Comparison of ENCODE assay signal across 8 cellular contexts in the genomic region with DNA sequence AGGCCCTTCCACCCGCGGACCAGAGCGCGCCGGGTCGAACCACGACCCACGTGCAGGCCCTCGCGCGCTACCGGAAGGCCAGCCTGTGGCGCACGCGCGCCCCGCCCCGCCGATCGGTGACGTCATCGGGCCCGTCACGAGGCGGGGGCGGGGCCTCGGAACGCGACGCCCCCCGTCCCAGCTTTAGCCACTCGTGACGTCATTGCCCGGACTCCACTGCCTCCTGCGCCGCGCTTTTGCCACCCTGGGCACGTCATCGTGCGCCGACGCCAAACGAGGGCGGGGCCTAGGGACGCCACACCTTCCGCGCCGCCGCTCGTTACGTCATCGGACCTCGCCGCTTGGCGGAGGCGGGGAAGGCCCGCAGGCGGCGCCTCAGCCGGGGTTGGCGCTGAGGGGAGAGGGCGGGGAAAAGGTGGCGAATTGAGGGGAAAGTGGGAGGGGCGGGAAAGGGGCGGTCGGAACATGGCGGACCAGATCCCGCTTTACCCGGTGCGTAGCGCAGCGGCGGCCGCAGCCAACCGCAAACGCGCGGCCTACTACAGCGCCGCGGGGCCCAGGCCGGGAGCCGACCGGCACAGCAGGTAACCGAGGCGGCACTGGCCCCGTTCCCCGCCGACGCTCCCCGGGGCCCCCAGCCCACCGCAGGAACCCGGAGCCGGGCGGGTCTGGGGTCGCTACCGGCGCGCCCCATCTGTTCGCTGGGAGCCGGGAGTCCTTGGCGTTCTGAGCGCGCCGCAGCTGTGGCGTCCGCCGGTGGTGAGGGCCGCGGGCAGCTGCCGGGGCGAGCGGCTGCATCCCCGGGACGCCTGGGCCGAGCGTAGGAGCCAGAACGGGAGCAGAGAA. TPM values are rescaled to one million over a fixed set of nuclear protein-coding genes. Genes with fewer than 3 reads are reported as not detected.
DNase-seq lines count a peak whose midpoint lies in the region; ATAC-seq, FAIRE-seq and TF ChIP-seq lines count a peak whose summit lies in the region.

A gene with protein sequence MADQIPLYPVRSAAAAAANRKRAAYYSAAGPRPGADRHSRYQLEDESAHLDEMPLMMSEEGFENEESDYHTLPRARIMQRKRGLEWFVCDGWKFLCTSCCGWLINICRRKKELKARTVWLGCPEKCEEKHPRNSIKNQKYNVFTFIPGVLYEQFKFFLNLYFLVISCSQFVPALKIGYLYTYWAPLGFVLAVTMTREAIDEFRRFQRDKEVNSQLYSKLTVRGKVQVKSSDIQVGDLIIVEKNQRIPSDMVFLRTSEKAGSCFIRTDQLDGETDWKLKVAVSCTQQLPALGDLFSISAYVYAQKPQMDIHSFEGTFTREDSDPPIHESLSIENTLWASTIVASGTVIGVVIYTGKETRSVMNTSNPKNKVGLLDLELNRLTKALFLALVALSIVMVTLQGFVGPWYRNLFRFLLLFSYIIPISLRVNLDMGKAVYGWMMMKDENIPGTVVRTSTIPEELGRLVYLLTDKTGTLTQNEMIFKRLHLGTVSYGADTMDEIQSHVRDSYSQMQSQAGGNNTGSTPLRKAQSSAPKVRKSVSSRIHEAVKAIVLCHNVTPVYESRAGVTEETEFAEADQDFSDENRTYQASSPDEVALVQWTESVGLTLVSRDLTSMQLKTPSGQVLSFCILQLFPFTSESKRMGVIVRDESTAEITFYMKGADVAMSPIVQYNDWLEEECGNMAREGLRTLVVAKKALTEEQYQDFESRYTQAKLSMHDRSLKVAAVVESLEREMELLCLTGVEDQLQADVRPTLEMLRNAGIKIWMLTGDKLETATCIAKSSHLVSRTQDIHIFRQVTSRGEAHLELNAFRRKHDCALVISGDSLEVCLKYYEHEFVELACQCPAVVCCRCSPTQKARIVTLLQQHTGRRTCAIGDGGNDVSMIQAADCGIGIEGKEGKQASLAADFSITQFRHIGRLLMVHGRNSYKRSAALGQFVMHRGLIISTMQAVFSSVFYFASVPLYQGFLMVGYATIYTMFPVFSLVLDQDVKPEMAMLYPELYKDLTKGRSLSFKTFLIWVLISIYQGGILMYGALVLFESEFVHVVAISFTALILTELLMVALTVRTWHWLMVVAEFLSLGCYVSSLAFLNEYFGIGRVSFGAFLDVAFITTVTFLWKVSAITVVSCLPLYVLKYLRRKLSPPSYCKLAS (plus strand): TSS at position 449 of the 846 bp plus-strand sequence. CDS start 17 bp downstream, at position 466.

- peak within 1 kb of the TSS; percentile 94 to 99 (median 98) for H3K4me3 ChIP-seq in BLaER1 treated with 17β-estradiol and CSF1 and Interleukin-3, amounts not matched to agents 10 nM and 100 nM
- peak within 1 kb of the TSS; percentile 79 to 88 (median 82) for H3K4me3 ChIP-seq in HepG2 (replicated peaks in 1 of 3; ENCODE audit: insufficient read depth in 1 of 3, low read depth in 2 of 3, low read length in 3 of 3)

- peaks cover 34 to 65% (median 59%) of the 10 kb centered on the region in 11 experiments for H3K9me3 ChIP-seq in BLaER1 treated with 17β-estradiol and CSF1 and Interleukin-3, amounts not matched to agents 10 nM and 100 nM (replicated peaks in 1 of 11)
- H3K9me3 ChIP-seq in HepG2 (ENCODE audit: low read length), result no peaks in the 10 kb centered on the region

- peak; percentile 61 for TF ChIP-seq CTCF in HepG2 (CRISPR knock-in tag; IDR thresholded peaks at IDR 0.05)

- CTCF ChIA-PET in HepG2 (lab: Yijun Ruan, JAX; ENCODE audit: low intra/inter-chr PET ratio, low total read pairs), result no interaction called here

- peaks cover 11 to 22% (median 16%) of the 10 kb centered on the region in 10 experiments; a peak in 19 of 20 replicates for H3K4me1 ChIP-seq in BLaER1 treated with 17β-estradiol and CSF1 and Interleukin-3, amounts not matched to agents 10 nM and 100 nM
- peaks cover 30% of the 10 kb centered on the region for H3K4me1 ChIP-seq in HepG2 (ENCODE audit: insufficient read depth, low read length)

- H3K36me3 ChIP-seq in BLaER1 treated with 17β-estradiol and CSF1 and Interleukin-3, amounts not matched to agents 10 nM and 100 nM, result peaks cover 0 to 18% (median 17%) of the 10 kb centered on the region in 11 experiments; a peak in 19 of 22 replicates
- no peaks in the 10 kb centered on the region for H3K36me3 ChIP-seq in HepG2 (replicated peaks in 1 of 2; ENCODE audit: control insufficient read depth in 1 of 2, insufficient read depth in 2 of 2, low read length in 2 of 2)

- TF ChIP-seq EP300 in HepG2 (IDR thresholded peaks at IDR 0.05; ENCODE audit: low read depth in 2 of 2, low read length in 2 of 2), result peak in 1 of 2 experiments; percentile 26; a peak in 1 of 4 replicates
- no peak for TF ChIP-seq EP300 in HepG2 (CRISPR knock-in tag; IDR thresholded peaks at IDR 0.05; ENCODE audit: borderline replicate concordance)

- peak; percentile 33; the same call in 1 of the 2 replicates for TF ChIP-seq RAD21 in HepG2 (CRISPR knock-in tag; IDR thresholded peaks at IDR 0.05)

- TF ChIP-seq POLR2A in HepG2 (IDR thresholded peaks at IDR 0.05; ENCODE audit: insufficient read depth in 1 of 2, low read depth in 2 of 2, low read length in 2 of 2), result peak; percentile 75 to 77

- POLR2A ChIA-PET in HepG2 (lab: Yijun Ruan, JAX), result no interaction called here

- intact Hi-C loops in dendritic cell treated with granulocyte-macrophage colony-stimulating factor and Interleukin-4, amounts not matched to agents 40 ng/mL and 50 ng/mL, for 4 days (cut with micrococcal nuclease), result loop anchor here (10.0 kb wide), 1 partner anchor 146 kb away; no protein-coding TSS in a partner anchor
- intact Hi-C loops in HepG2 (cut with micrococcal nuclease; ENCODE audit: unreplicated experiment), result no loop called here

- peak; percentile 66 for FAIRE-seq in HepG2 (lab: Jason Lieb, UNC)

- H3K9me3 Mint-ChIP-seq in dendritic cell treated with granulocyte-macrophage colony-stimulating factor and Interleukin-4, amounts not matched to agents 40 ng/mL and 50 ng/mL, for 4 days, result peaks cover 34% of the 10 kb centered on the region

- WGBS in HepG2 (ENCODE audit: low lambda C conversion rate), result 0% methylated on average over 2 of the region's 118 CpGs

- ATAC-seq in HG03460 (IDR thresholded peaks at IDR 0.05; ENCODE audit: unreplicated experiment) (peak; percentile 83), HepG2 (peak; percentile 95)

- in situ Hi-C loops in HepG2 (cut with HindIII; ENCODE audit: extremely low pct_ligation_motif_present, low pct_unique_long_range_greater_than_20kb), result no loop called here

- peak within 1 kb of the TSS; percentile 82 for H3K27ac Mint-ChIP-seq in dendritic cell treated with granulocyte-macrophage colony-stimulating factor and Interleukin-4, amounts not matched to agents 40 ng/mL and 50 ng/mL, for 4 days

- peaks cover 0 to 5% (median 0%) of the 10 kb centered on the region in 11 experiments; a peak in 5 of 22 replicates for H4K20me1 ChIP-seq in BLaER1 treated with 17β-estradiol and CSF1 and Interleukin-3, amounts not matched to agents 10 nM and 100 nM
- no peaks in the 10 kb centered on the region for H4K20me1 ChIP-seq in HepG2 (ENCODE audit: insufficient read depth, low read length)

- no TSS peak for BruUV-seq in HepG2 (replicated peaks; lab: Mats Ljungman, UMichigan)

- peaks cover 26% of the 10 kb centered on the region for H3K79me2 ChIP-seq in HepG2 (ENCODE audit: insufficient read depth, low read length)

- no peaks in the 10 kb centered on the region for H3K27me3 ChIP-seq in BLaER1 treated with 17β-estradiol and CSF1 and Interleukin-3, amounts not matched to agents 10 nM and 100 nM
- H3K27me3 ChIP-seq in HepG2 (ENCODE audit: control insufficient read depth in 1 of 2, insufficient read depth in 2 of 2, low read length in 2 of 2), result no peaks in the 10 kb centered on the region; a peak in 1 of 5 replicates

- peaks cover 23% of the 10 kb centered on the region for H3K27me3 Mint-ChIP-seq in dendritic cell treated with granulocyte-macrophage colony-stimulating factor and Interleukin-4, amounts not matched to agents 40 ng/mL and 50 ng/mL, for 4 days

- peak within 1 kb of the TSS; percentile 96 to 99 (median 97) for H3K27ac ChIP-seq in BLaER1 treated with 17β-estradiol and CSF1 and Interleukin-3, amounts not matched to agents 10 nM and 100 nM
- H3K27ac ChIP-seq in HepG2 (ENCODE audit: extremely low read length, insufficient read depth, low read length), result peak within 1 kb of the TSS; percentile 76

- H3K4me3 Mint-ChIP-seq in dendritic cell treated with granulocyte-macrophage colony-stimulating factor and Interleukin-4, amounts not matched to agents 40 ng/mL and 50 ng/mL, for 4 days, result peak within 1 kb of the TSS; percentile 67

- peaks cover 22% of the 10 kb centered on the region for H3K4me1 Mint-ChIP-seq in dendritic cell treated with granulocyte-macrophage colony-stimulating factor and Interleukin-4, amounts not matched to agents 40 ng/mL and 50 ng/mL, for 4 days (ENCODE audit: low read depth)

- peaks cover 16% of the 10 kb centered on the region for H3K36me3 Mint-ChIP-seq in dendritic cell treated with granulocyte-macrophage colony-stimulating factor and Interleukin-4, amounts not matched to agents 40 ng/mL and 50 ng/mL, for 4 days (ENCODE audit: low read depth)

- DNase-seq in GM19240 (ENCODE audit: insufficient read length, low spot score) (peak; percentile 90), NCI-H748 treated with DMSO at 0.1 percent for 48 hours (lab: John Stamatoyannopoulos, UW) (peak; percentile 85), HepG2 (ENCODE audit: low spot score) (peak; percentile 80)
- DNase-seq in activated CD4-positive, alpha-beta T cell treated with anti-CD3 and anti-CD28 coated beads, Interleukin-2, amount 50 U/mL, for 24 hours (ENCODE audit: low read depth in 1 of 2, low spot score in 1 of 2), result peak; percentile 99 to 100
- peak; percentile 98 for DNase-seq in stimulated activated CD4-positive, alpha-beta T cell treated with anti-CD3 and anti-CD28 coated beads, Interleukin-4, amount 100 ng/mL, for 1 hour

- peak within 1 kb of the TSS; percentile 70 for H2AFZ ChIP-seq in HepG2 (ENCODE audit: low read length)

- peak within 1 kb of the TSS; percentile 97 to 100 (median 99) for H3K9ac ChIP-seq in BLaER1 treated with 17β-estradiol and CSF1 and Interleukin-3, amounts not matched to agents 10 nM and 100 nM
- peak within 1 kb of the TSS; percentile 90 for H3K9ac ChIP-seq in HepG2 (ENCODE audit: insufficient read depth, low read depth, low read length)

- peak within 1 kb of the TSS; percentile 75 to 96 (median 80) for H3K4me2 ChIP-seq in BLaER1 treated with 17β-estradiol and CSF1 and Interleukin-3, amounts not matched to agents 10 nM and 100 nM
- peak within 1 kb of the TSS; percentile 82 for H3K4me2 ChIP-seq in HepG2 (ENCODE audit: low read depth, low read length)

RNA-seq across cellular contexts. Expression of the gene that starts here (rescaled TPM):
- total RNA-seq in HepG2 (2016; rRNA removed; fragmentation: Illumina TruSeq; extraction: Trizol), result 4.3 and 10.8 TPM in 2 replicates
- total RNA-seq in HepG2 (2016; cell fraction: cytosol; rRNA removed; fragmentation: Illumina TruSeq; extraction: Trizol; ENCODE audit: low read depth), result 19.2 and 23.0 TPM in 2 replicates
- total RNA-seq in HepG2 (2016; cell fraction: insoluble cytoplasmic fraction; rRNA removed; fragmentation: Illumina TruSeq; extraction: Trizol), result 4.0 and 10.9 TPM in 2 replicates
- total RNA-seq in HepG2 (2016; cell fraction: membrane; rRNA removed; fragmentation: Illumina TruSeq; extraction: Trizol), result 7.6 and 9.0 TPM in 2 replicates
- total RNA-seq in HepG2 (2016; cell fraction: nucleus; rRNA removed; fragmentation: Illumina TruSeq; extraction: Trizol), result 31.4 and 36.1 TPM in 2 replicates
- polyA plus RNA-seq in HepG2 (2011; rRNA removed), result 10.7 and 11.3 TPM in 2 replicates
- polyA plus RNA-seq in HepG2 (2011; cell fraction: cytosol; rRNA removed), result 8.3 and 9.2 TPM in 2 replicates
- 28.3 and 29.0 TPM in 2 replicates for polyA plus RNA-seq in HepG2 (2011; cell fraction: nucleus; rRNA removed)
- 6.2 and 6.9 TPM in 2 replicates for polyA plus RNA-seq in HepG2 (2012)
- polyA plus RNA-seq in HepG2 (2016; cell fraction: cytosol; fragmentation: Illumina TruSeq; extraction: Trizol; ENCODE audit: low read depth), result 1.4 and 2.1 TPM in 2 replicates
- polyA plus RNA-seq in HepG2 (2016; cell fraction: insoluble cytoplasmic fraction; fragmentation: Illumina TruSeq; extraction: Trizol; ENCODE audit: low read depth), result 3.1 and 4.5 TPM in 2 replicates
- polyA plus RNA-seq in HepG2 (2016; cell fraction: membrane; fragmentation: Illumina TruSeq; extraction: Trizol; ENCODE audit: low read depth), result 2.1 and 3.2 TPM in 2 replicates
- 18.6 and 20.3 TPM in 2 replicates for polyA plus RNA-seq in HepG2 (2016; cell fraction: nucleus; fragmentation: Illumina TruSeq; extraction: Trizol; ENCODE audit: insufficient read depth, low read depth)
- polyA minus RNA-seq in HepG2 (2011; rRNA and poly(A)+ RNA removed; ENCODE audit: low replicate concordance), result 19.4 and 72.1 TPM in 2 replicates
- 9.4 TPM in 2 replicates for polyA minus RNA-seq in HepG2 (2011; cell fraction: cytosol; rRNA and poly(A)+ RNA removed)
- polyA minus RNA-seq in HepG2 (2011; cell fraction: nucleus; rRNA and poly(A)+ RNA removed), result 87.2 and 120 TPM in 2 replicates

Comparison
In these comparisons a context has a peak if more than half of its experiments do, and no peak if none do; other contexts are left out.
1. Peak in every context shown above with its lines: DNase-seq, ATAC-seq, H3K4me3 ChIP-seq and H3K27ac ChIP-seq.